In genomic region chr20:39048000-39048696, GRCh38 we compare ENCODE assay signal across 8 cellular contexts.
DNase-seq lines count a peak whose midpoint lies in the region; ATAC-seq and TF ChIP-seq lines count a peak whose summit lies in the region.

No MANE protein-coding gene starts in this region.

- peak; percentile 68 for ATAC-seq in HG02759 (IDR thresholded peaks at IDR 0.05; ENCODE audit: unreplicated experiment)
- ATAC-seq in left lung: peak; percentile 92
- no peak for ATAC-seq in GM18519 (IDR thresholded peaks at IDR 0.05; ENCODE audit: low FRiP score, unreplicated experiment)

- peaks cover 0 to 3% of the 10 kb centered on the region in 2 donors for H3K36me3 ChIP-seq in left lung

- peak; percentile 99 for TF ChIP-seq CTCF in choroid plexus epithelial cell (conservative IDR thresholded peaks at IDR 0.05; ENCODE audit: low read depth, low read length)
- peak; percentile 98 to 99 for TF ChIP-seq CTCF in left lung (IDR thresholded peaks at IDR 0.05)

- intact Hi-C loops in left lung (cut with DNase I): loop anchor here in 1 of 2 donors (5.0 kb wide), 1 partner anchor 121 kb away; the partner anchor contains the start of gene FAM83D

- no peak overlapping the region for H3K27ac ChIP-seq in left lung

- peaks cover 0 to 5% of the 10 kb centered on the region in 2 donors for H3K27me3 ChIP-seq in left lung

- DNase-seq in GF-D8 (lab: John Stamatoyannopoulos, UW) (peak; percentile 20), NCI-H345 treated with DMSO at 0.1 percent for 48 hours (lab: John Stamatoyannopoulos, UW; ENCODE audit: unreplicated experiment) (peak; percentile 62), choroid plexus epithelial cell (ENCODE audit: low read depth) (peak; percentile 85), left lung (peak; percentile 82 to 94)
- peak; percentile 64 to 66 for DNase-seq in activated CD4-positive, alpha-beta T cell treated with anti-CD3 and anti-CD28 coated beads for 4 hours
- peak; percentile 75 for DNase-seq in stimulated activated CD4-positive, alpha-beta T cell treated with anti-CD3 and anti-CD28 coated beads, Interleukin-4, amount 100 ng/mL, for 24 hours

- H3K4me1 ChIP-seq in left lung: peaks cover 5 to 15% of the 10 kb centered on the region in 2 donors

- H3K9me3 ChIP-seq in left lung: no peaks in the 10 kb centered on the region

- H3K4me3 ChIP-seq in choroid plexus epithelial cell (ENCODE audit: low read depth, low read length) (no peak overlapping the region), left lung (no peak overlapping the region)

Comparison
In these comparisons a context has a peak if more than half of its experiments do, and no peak if none do; other contexts are left out.
1. DNase-seq: peak in every context shown above with its lines; median percentile 88 in left lung; 85 in choroid plexus epithelial cell; 75 in stimulated activated CD4-positive, alpha-beta T cell treated with anti-CD3 and anti-CD28 coated beads, Interleukin-4, amount 100 ng/mL, for 24 hours; 65 in activated CD4-positive, alpha-beta T cell treated with anti-CD3 and anti-CD28 coated beads for 4 hours; 62 in NCI-H345 treated with DMSO at 0.1 percent for 48 hours; 20 in GF-D8.